15 cellular contexts compared by ENCODE assay signal in genomic region chr12:122614839-122615238, GRCh38.
"Had no signal": no experiment of that assay in that cellular context is flagged by ENCODE, and none has a peak within 500 bp of the region (broad histone marks: within the 10 kb centered on the region; RNA-seq: fewer than 3 reads in every experiment).

No MANE protein-coding gene starts in this region.

- H3K4me3 Mint-ChIP-seq: activated naive CD8-positive, alpha-beta T cell treated with anti-CD3 and anti-CD28 coated beads, Interleukin-2, amount 50 U/mL, for 24 hours; neural progenitor cell had no signal

- H3K27ac Mint-ChIP-seq: activated naive CD8-positive, alpha-beta T cell treated with anti-CD3 and anti-CD28 coated beads, Interleukin-2, amount 50 U/mL, for 24 hours; neural progenitor cell had no signal

- H3K4me1 ChIP-seq: colonic mucosa, lower lobe of right lung, neural progenitor cell, SJSA1, stomach, thyroid gland had no signal

- H3K27me3 Mint-ChIP-seq: activated naive CD8-positive, alpha-beta T cell treated with anti-CD3 and anti-CD28 coated beads, Interleukin-2, amount 50 U/mL, for 24 hours had no signal

- H3K9me3 Mint-ChIP-seq: activated naive CD8-positive, alpha-beta T cell treated with anti-CD3 and anti-CD28 coated beads, Interleukin-2, amount 50 U/mL, for 24 hours; neural progenitor cell had no signal

- DNase-seq: activated CD4-positive, alpha-beta T cell treated with anti-CD3 and anti-CD28 coated beads, Interleukin-2, amount 50 U/mL, for 48 hours; activated naive CD8-positive, alpha-beta T cell treated with anti-CD3 and anti-CD28 coated beads, Interleukin-2, amount 50 U/mL, for 24 hours; caudate nucleus; colonic mucosa; effector CD8-positive, alpha-beta T cell; foreskin melanocyte; lower lobe of right lung; midbrain; stimulated activated CD4-positive, alpha-beta T cell treated with anti-CD3 and anti-CD28 coated beads, Interleukin-15, amount 100 ng/mL, for 24 hours; stomach; thyroid gland had no signal

- H3K4me1 Mint-ChIP-seq: activated naive CD8-positive, alpha-beta T cell treated with anti-CD3 and anti-CD28 coated beads, Interleukin-2, amount 50 U/mL, for 24 hours; neural progenitor cell had no signal

- H3K27me3 ChIP-seq: colonic mucosa, neural progenitor cell, SJSA1, stomach, thyroid gland had no signal

- H3K36me3 ChIP-seq: colonic mucosa, thyroid gland had no signal

- H3K27ac ChIP-seq: colonic mucosa, lower lobe of right lung, neural progenitor cell, parathyroid adenoma, SJSA1, thyroid gland had no signal

- H3K4me3 ChIP-seq: colonic mucosa, lower lobe of right lung, neural progenitor cell, SJSA1, stomach, thyroid gland had no signal

- ATAC-seq: activated CD4-positive, CD25-positive, alpha-beta regulatory T cell treated with anti-CD3 and anti-CD28 coated beads, Interleukin-2, amount 50 U/mL, for 24 hours; activated naive CD8-positive, alpha-beta T cell treated with anti-CD3 and anti-CD28 coated beads, Interleukin-2, amount 50 U/mL, for 24 hours; lower lobe of right lung had no signal

- H3K9me3 ChIP-seq: colonic mucosa, lower lobe of right lung, SJSA1, stomach, thyroid gland had no signal
